ENCODE assay signal across 8 cellular contexts in genomic region chr11:65116370-65117205, GRCh38. TPM values are rescaled to one million over a fixed set of nuclear protein-coding genes. Genes with fewer than 3 reads are reported as not detected.
DNase-seq lines count a peak whose midpoint lies in the region; ATAC-seq, FAIRE-seq and TF ChIP-seq lines count a peak whose summit lies in the region.

No MANE protein-coding gene starts in this region.

- CTCF ChIA-PET in A549 (lab: Yijun Ruan, JAX), result interaction anchor here (0.8 to 6.3 kb wide), 15 partner anchors 7 to 329 kb away, joined by 3 to 75 read pairs (median 4); partner anchors contain the start of gene TM7SF2
- CTCF ChIA-PET in SK-N-SH (lab: Yijun Ruan, JAX), result interaction anchor here (1.0 to 3.2 kb wide), 12 partner anchors 8 to 272 kb away, joined by 3 to 27 read pairs (median 8); partner anchors contain the start of genes ARL2, CAPN1, CDC42BPG and SYVN1

- H3K4me3 ChIP-seq in A549 (peak overlapping the region; percentile 86), SK-N-SH (ENCODE audit: low read depth in 2 of 2, low read length in 1 of 2) (peak overlapping the region; percentile 74 to 86), kidney epithelial cell (ENCODE audit: low read depth, low read length) (peak overlapping the region; percentile 96)

- peaks cover 37% of the 10 kb centered on the region for H3K79me2 ChIP-seq in SK-N-SH (ENCODE audit: insufficient read depth)

- H3K27ac ChIP-seq in A549 (peak overlapping the region; percentile 93), SK-N-SH (ENCODE audit: low read depth in 2 of 2, low read length in 1 of 2) (peak overlapping the region; percentile 67 to 89)

- TF ChIP-seq RAD21 in A549 (conservative IDR thresholded peaks at IDR 0.05 in 1 of 2, IDR thresholded peaks at IDR 0.05 in 1 of 2) (no peak), SK-N-SH (IDR thresholded peaks at IDR 0.05; ENCODE audit: low read length) (no peak)

- no peaks in the 10 kb centered on the region for H3K9me3 ChIP-seq in A549
- no peaks in the 10 kb centered on the region for H3K9me3 ChIP-seq in SK-N-SH

- 45% methylated on average over 45 of the region's 68 CpGs for WGBS in A549 (ENCODE audit: missing lambda C conversion rate)
- WGBS in SK-N-SH (ENCODE audit: low lambda C conversion rate), result 46% methylated on average over 38 of the region's 68 CpGs

- no peak for TF ChIP-seq CTCF in A549 (IDR thresholded peaks at IDR 0.05)
- TF ChIP-seq CTCF in SK-N-SH (IDR thresholded peaks at IDR 0.05), result no peak
- TF ChIP-seq CTCF in kidney epithelial cell (IDR thresholded peaks at IDR 0.05; ENCODE audit: insufficient read depth, low read length, poor library complexity, severe bottlenecking), result no peak

- TF ChIP-seq EP300 in A549 (IDR thresholded peaks at IDR 0.05) (no peak), SK-N-SH (IDR thresholded peaks at IDR 0.05; ENCODE audit: borderline replicate concordance in 1 of 2, low read depth in 1 of 2, low read length in 1 of 2) (no peak)

- H4K20me1 ChIP-seq in SK-N-SH (ENCODE audit: insufficient read depth), result no peaks in the 10 kb centered on the region

- H3K4me1 ChIP-seq in A549, result peaks cover 34% of the 10 kb centered on the region; the same call in 2 of the 3 replicates
- peaks cover 22 to 51% of the 10 kb centered on the region in 2 experiments; a peak in 3 of 4 replicates for H3K4me1 ChIP-seq in SK-N-SH (ENCODE audit: control insufficient read depth in 1 of 2, insufficient read depth in 2 of 2, low read depth in 1 of 2, low read length in 1 of 2)

- H3F3A ChIP-seq in SK-N-SH (replicated peaks; ENCODE audit: insufficient read depth), result peaks cover 29% of the 10 kb centered on the region

- H3K4me2 ChIP-seq in A549 (peak overlapping the region; percentile 92), SK-N-SH (peak overlapping the region; percentile 93)

- no peaks in the 10 kb centered on the region for H3K9me2 ChIP-seq in SK-N-SH

- peak in 1 of 2 experiments; percentile 5; a peak in 3 of 6 replicates for ATAC-seq in A549

- no peak for FAIRE-seq in A549 (lab: Jason Lieb, UNC)

- no peak overlapping the region for H2AFZ ChIP-seq in SK-N-SH (ENCODE audit: low read depth)

- H3K27me3 ChIP-seq in SK-N-SH (ENCODE audit: insufficient read depth) (no peaks in the 10 kb centered on the region), kidney epithelial cell (ENCODE audit: control insufficient read depth, insufficient read depth, low read length) (no peaks in the 10 kb centered on the region)

- POLR2A ChIA-PET in A549 (lab: Yijun Ruan, JAX) (interaction anchor here (1.2 to 1.5 kb wide), 5 partner anchors 15 to 217 kb away, joined by 3 to 13 read pairs (median 3); partner anchors contain the start of genes DPF2, SNX15 and SYVN1), SK-N-SH (lab: Yijun Ruan, JAX) (interaction anchor here (0.5 to 3.4 kb wide), 7 partner anchors 18 to 213 kb away, joined by 3 to 25 read pairs (median 5); partner anchors contain the start of genes ARL2, CAPN1, POLA2 and SYVN1)

- DNase-seq in A549 (ENCODE audit: low read depth in 1 of 2, low spot score in 1 of 2), result peak in 1 of 2 experiments; percentile 28
- peak; percentile 12 for DNase-seq in GOT3 (lab: John Stamatoyannopoulos, UW)
- DNase-seq in SK-N-SH, result peak; percentile 58
- DNase-seq in astrocyte of the hippocampus (ENCODE audit: low read depth, low spot score), result peak; percentile 75
- DNase-seq in kidney epithelial cell (ENCODE audit: low read depth), result no peak
- DNase-seq in stimulated activated CD4-positive, alpha-beta T cell treated with anti-CD3 and anti-CD28 coated beads, Interleukin-2, amount 100 ng/mL, for 24 hours, result peak; percentile 66 to 70
- no peak for DNase-seq in DMS153 treated with DMSO at 0.1 percent for 48 hours (lab: John Stamatoyannopoulos, UW; ENCODE audit: unreplicated experiment)
- DNase-seq in A172 (ENCODE audit: low spot score), result no peak

- TF ChIP-seq POLR2A in A549 (IDR thresholded peaks at IDR 0.05; ENCODE audit: low read length), result peak; percentile 32

- peak overlapping the region; percentile 81 for H3K9ac ChIP-seq in SK-N-SH

- peaks cover 34 to 35% of the 10 kb centered on the region in 2 experiments for H3K36me3 ChIP-seq in SK-N-SH (replicated peaks in 1 of 2; ENCODE audit: control insufficient read depth in 1 of 2, insufficient read depth in 2 of 2, low read length in 1 of 2)
- peaks cover 9% of the 10 kb centered on the region for H3K36me3 ChIP-seq in kidney epithelial cell (ENCODE audit: control insufficient read depth, insufficient read depth, low read length)

TF ChIP-seq in A549, 52 proteins besides CTCF, POLR2A, EP300 and RAD21 (continues in another document):
- TF ChIP-seq MAX (IDR thresholded peaks at IDR 0.05), result peak; percentile 77

TF ChIP-seq in SK-N-SH, 30 proteins besides CTCF, POLR2A, EP300 and RAD21 (continues in another document):
- TF ChIP-seq ZBTB33 (IDR thresholded peaks at IDR 0.05; ENCODE audit: borderline replicate concordance, low read depth), result no peak

RNA-seq across cellular contexts. Expression of gene ZNHIT2, which starts 0.9 kb away (rescaled TPM):
- polyA plus RNA-seq in A549 (2011; rRNA removed) (5.5 and 6.0 TPM in 2 replicates), A549 (2017; fragmentation: RNase III; extraction: RNeasy Plus Mini Kit Qiagen cat#74134 plus additional on column Dnase treatment) (12.4 to 14.0 TPM (median 13.5 TPM) in 3 replicates), SK-N-SH (2012; rRNA removed) (5.6 and 5.9 TPM in 2 replicates)
- polyA plus RNA-seq in A549 (2012; cell fraction: cytosol; rRNA removed), result 9.8 and 15.8 TPM in 2 replicates
- 13.8 and 21.4 TPM in 2 replicates for polyA plus RNA-seq in A549 (2012; cell fraction: nucleus; rRNA removed)
- 2.9 and 4.0 TPM in 2 replicates for polyA minus RNA-seq in A549 (2011; rRNA and poly(A)+ RNA removed)
- polyA plus RNA-seq in SK-N-SH (2012; cell fraction: cytosol; rRNA removed), result 2.4 and 4.1 TPM in 2 replicates
- 4.1 and 8.9 TPM in 2 replicates for polyA plus RNA-seq in SK-N-SH (2012; cell fraction: nucleus; rRNA removed)
- total RNA-seq in kidney epithelial cell, result 21.3 and 28.1 TPM in 2 replicates
- total RNA-seq in A172 (2014; rRNA removed; shearing (Covaris generic)), result 10.4 and 22.3 TPM in 2 replicates

RNA-seq across cellular contexts. Expression of gene TM7SF2, which starts 4.9 kb away (rescaled TPM):
- polyA plus RNA-seq in A549 (2011; rRNA removed), result 8.2 and 9.6 TPM in 2 replicates
- polyA plus RNA-seq in A549 (2012; cell fraction: cytosol; rRNA removed), result 7.9 and 10.1 TPM in 2 replicates
- 31.1 and 39.4 TPM in 2 replicates for polyA plus RNA-seq in A549 (2012; cell fraction: nucleus; rRNA removed)
- 6.9 to 9.7 TPM (median 8.2 TPM) in 3 replicates for polyA plus RNA-seq in A549 (2017; fragmentation: RNase III; extraction: RNeasy Plus Mini Kit Qiagen cat#74134 plus additional on column Dnase treatment)
- 8.6 and 19.4 TPM in 2 replicates for polyA minus RNA-seq in A549 (2011; rRNA and poly(A)+ RNA removed)
- 87.8 and 90.0 TPM in 2 replicates for polyA plus RNA-seq in SK-N-SH (2012; rRNA removed)
- polyA plus RNA-seq in SK-N-SH (2012; cell fraction: cytosol; rRNA removed), result 38.0 and 59.9 TPM in 2 replicates
- 161 and 164 TPM in 2 replicates for polyA plus RNA-seq in SK-N-SH (2012; cell fraction: nucleus; rRNA removed)
- 42.4 and 42.6 TPM in 2 replicates for total RNA-seq in kidney epithelial cell
- 1.9 and 8.5 TPM in 2 replicates for total RNA-seq in A172 (2014; rRNA removed; shearing (Covaris generic))

RNA-seq across cellular contexts. Expression of gene FAU, which starts 5.3 kb away (rescaled TPM):
- polyA plus RNA-seq in A549 (2011; rRNA removed) (401 and 591 TPM in 2 replicates), A549 (2017; fragmentation: RNase III; extraction: RNeasy Plus Mini Kit Qiagen cat#74134 plus additional on column Dnase treatment) (866 to 893 TPM (median 878 TPM) in 3 replicates), SK-N-SH (2012; rRNA removed) (912 and 1,210 TPM in 2 replicates)
- polyA plus RNA-seq in A549 (2012; cell fraction: cytosol; rRNA removed), result 964 and 1,067 TPM in 2 replicates
- polyA plus RNA-seq in A549 (2012; cell fraction: nucleus; rRNA removed), result 604 and 874 TPM in 2 replicates
- polyA minus RNA-seq in A549 (2011; rRNA and poly(A)+ RNA removed), result 132 and 170 TPM in 2 replicates
- 839 and 875 TPM in 2 replicates for polyA plus RNA-seq in SK-N-SH (2012; cell fraction: cytosol; rRNA removed)
- 329 and 754 TPM in 2 replicates for polyA plus RNA-seq in SK-N-SH (2012; cell fraction: nucleus; rRNA removed)
- total RNA-seq in kidney epithelial cell, result 595 and 710 TPM in 2 replicates
- 286 and 528 TPM in 2 replicates for total RNA-seq in A172 (2014; rRNA removed; shearing (Covaris generic))

RNA-seq across cellular contexts. Expression of gene MRPL49, which starts 5.5 kb away (rescaled TPM):
- polyA plus RNA-seq in A549 (2011; rRNA removed) (55.5 and 61.8 TPM in 2 replicates), A549 (2017; fragmentation: RNase III; extraction: RNeasy Plus Mini Kit Qiagen cat#74134 plus additional on column Dnase treatment) (62.7 to 65.5 TPM (median 64.5 TPM) in 3 replicates), SK-N-SH (2012; rRNA removed) (56.7 and 89.7 TPM in 2 replicates)
- 58.6 and 78.9 TPM in 2 replicates for polyA plus RNA-seq in A549 (2012; cell fraction: cytosol; rRNA removed)
- 49.9 and 81.5 TPM in 2 replicates for polyA plus RNA-seq in A549 (2012; cell fraction: nucleus; rRNA removed)
- 36.8 and 43.7 TPM in 2 replicates for polyA minus RNA-seq in A549 (2011; rRNA and poly(A)+ RNA removed)
- 50.2 and 68.6 TPM in 2 replicates for polyA plus RNA-seq in SK-N-SH (2012; cell fraction: cytosol; rRNA removed)
- polyA plus RNA-seq in SK-N-SH (2012; cell fraction: nucleus; rRNA removed), result 28.6 and 38.2 TPM in 2 replicates
- 67.6 and 88.5 TPM in 2 replicates for total RNA-seq in kidney epithelial cell
- 52.8 and 82.4 TPM in 2 replicates for total RNA-seq in A172 (2014; rRNA removed; shearing (Covaris generic))

RNA-seq across cellular contexts. Expression of gene SYVN1, which starts 17.7 kb away (rescaled TPM):
- 21.4 and 50.4 TPM in 2 replicates for polyA plus RNA-seq in A549 (2011; rRNA removed)
- polyA plus RNA-seq in A549 (2012; cell fraction: cytosol; rRNA removed), result 37.4 and 48.6 TPM in 2 replicates
- polyA plus RNA-seq in A549 (2012; cell fraction: nucleus; rRNA removed), result 74.8 and 97.4 TPM in 2 replicates
- 22.4 to 26.9 TPM (median 25.1 TPM) in 3 replicates for polyA plus RNA-seq in A549 (2017; fragmentation: RNase III; extraction: RNeasy Plus Mini Kit Qiagen cat#74134 plus additional on column Dnase treatment)
- polyA minus RNA-seq in A549 (2011; rRNA and poly(A)+ RNA removed), result 56.9 and 72.9 TPM in 2 replicates
- polyA plus RNA-seq in SK-N-SH (2012; rRNA removed), result 14.9 and 31.9 TPM in 2 replicates
- 25.5 and 32.8 TPM in 2 replicates for polyA plus RNA-seq in SK-N-SH (2012; cell fraction: cytosol; rRNA removed)
- polyA plus RNA-seq in SK-N-SH (2012; cell fraction: nucleus; rRNA removed), result 91.3 and 98.3 TPM in 2 replicates
- total RNA-seq in kidney epithelial cell, result 23.4 and 31.0 TPM in 2 replicates
- total RNA-seq in A172 (2014; rRNA removed; shearing (Covaris generic)), result 17.0 and 30.6 TPM in 2 replicates

Comparison
In these comparisons a context has a peak if more than half of its experiments do, and no peak if none do; other contexts are left out.
1. DNase-seq: peak in GOT3 (single experiment), SK-N-SH (single experiment), astrocyte of the hippocampus (single experiment) and stimulated activated CD4-positive, alpha-beta T cell treated with anti-CD3 and anti-CD28 coated beads, Interleukin-2, amount 100 ng/mL, for 24 hours (2 of 2); none in kidney epithelial cell (single experiment), DMS153 treated with DMSO at 0.1 percent for 48 hours (single experiment) and A172 (single experiment).
2. Of the 12 proteins assayed by ChIP-seq in both A549 and SK-N-SH: peak only in A549: none; only in SK-N-SH: none; in both: MAX; in neither: 11.
3. Peak in every context shown above with its lines, with median percentiles within 50 percentile points of each other: H3K4me3 ChIP-seq.